ENCODE assay signal across 15 cellular contexts in the genomic region with DNA sequence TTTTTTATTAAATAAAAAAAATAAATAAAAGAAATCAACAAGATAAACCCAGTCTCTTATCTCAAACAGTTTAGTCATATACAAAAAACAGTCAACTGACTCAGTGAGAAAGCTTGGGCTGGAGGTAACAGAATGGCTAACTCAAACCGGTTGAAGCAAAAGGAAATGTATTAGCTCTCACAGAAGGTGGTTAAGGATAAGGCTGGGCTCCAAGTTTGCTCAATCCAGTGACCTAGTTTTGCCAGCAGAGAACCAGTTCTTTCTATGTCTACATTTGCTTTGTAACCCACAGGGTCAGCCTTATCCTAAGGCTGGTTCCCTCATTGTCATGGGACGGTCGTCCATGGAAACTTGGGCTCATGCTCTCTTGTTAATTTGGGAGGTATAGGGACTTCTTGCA.
A peak's percentile ranks its signal among the peaks of the same experiment; 100 is the strongest.
DNase-seq lines count a peak whose midpoint lies in the region; ATAC-seq lines count a peak whose summit lies in the region.
"Had no signal": no experiment of that assay in that cellular context is flagged by ENCODE, and none has a peak within 500 bp of the region (broad histone marks: within the 10 kb centered on the region; RNA-seq: fewer than 3 reads in every experiment).

No MANE protein-coding gene starts in this region.

- no peaks in the 10 kb centered on the region for H3K27me3 ChIP-seq in CD4-positive, alpha-beta memory T cell (ENCODE audit: insufficient read depth, low read length)
- H3K27me3 ChIP-seq: BLaER1 had no signal

- H3K27me3 Mint-ChIP-seq in activated T-helper 1 cell treated with anti-CD3 and anti-CD28 coated beads, Interleukin-12 subunit alpha, Interleukin-12 subunit beta, Interleukin-2, Interleukin-4 antibody, amounts not matched to agents 30 ng/mL and 10 ng/mL and 1 ng/mL, durations not matched to agents 14 hours and 24 hours and 36 hours (ENCODE audit: insufficient read depth) = no peaks in the 10 kb centered on the region
- no peaks in the 10 kb centered on the region for H3K27me3 Mint-ChIP-seq in CD4-positive, alpha-beta memory T cell

- H3K9me3 ChIP-seq in CD4-positive, alpha-beta memory T cell (ENCODE audit: control insufficient read depth in 1 of 2, low read length in 2 of 2) = no peaks in the 10 kb centered on the region
- H3K9me3 ChIP-seq: BLaER1 had no signal

- no peaks in the 10 kb centered on the region for H3K36me3 ChIP-seq in CD4-positive, alpha-beta memory T cell (ENCODE audit: insufficient read depth, low read length)
- H3K36me3 ChIP-seq: BLaER1 had no signal

- no peaks in the 10 kb centered on the region for H3K36me3 Mint-ChIP-seq in activated T-helper 1 cell treated with anti-CD3 and anti-CD28 coated beads, Interleukin-12 subunit alpha, Interleukin-12 subunit beta, Interleukin-2, Interleukin-4 antibody, amounts not matched to agents 30 ng/mL and 10 ng/mL and 1 ng/mL, durations not matched to agents 14 hours and 24 hours and 36 hours (ENCODE audit: low read depth)
- H3K36me3 Mint-ChIP-seq in CD4-positive, alpha-beta memory T cell = peaks cover 37 to 45% of the 10 kb centered on the region in 2 donors

- CTCF ChIA-PET in CD4-positive, alpha-beta memory T cell (lab: Charles Lee; ENCODE audit: partially characterized antibody) = interaction anchor here (0.9 kb wide), 1 partner anchor 32 kb away, joined by 3 read pairs; no protein-coding TSS in a partner anchor

- intact Hi-C loops in Right ventricle myocardium superior (cut with DNase I) = no loop called here
- intact Hi-C loops in left cardiac atrium (cut with DNase I) = no loop called here
- intact Hi-C loops in activated T-helper 1 cell treated with anti-CD3 and anti-CD28 coated beads, Interleukin-12 subunit alpha, Interleukin-12 subunit beta, Interleukin-2, Interleukin-4 antibody, amounts not matched to agents 30 ng/mL and 10 ng/mL and 1 ng/mL, durations not matched to agents 14 hours and 24 hours and 36 hours (cut with micrococcal nuclease) = no loop called here
- intact Hi-C loops in CD4-positive, alpha-beta memory T cell (cut with micrococcal nuclease) = no loop called here

- no peak overlapping the region for H3K27ac Mint-ChIP-seq in activated T-helper 1 cell treated with anti-CD3 and anti-CD28 coated beads, Interleukin-12 subunit alpha, Interleukin-12 subunit beta, Interleukin-2, Interleukin-4 antibody, amounts not matched to agents 30 ng/mL and 10 ng/mL and 1 ng/mL, durations not matched to agents 14 hours and 24 hours and 36 hours
- no peak overlapping the region for H3K27ac Mint-ChIP-seq in CD4-positive, alpha-beta memory T cell

- POLR2A ChIA-PET in CD4-positive, alpha-beta memory T cell (lab: Charles Lee; ENCODE audit: partially characterized antibody) = no interaction called here

- no peak overlapping the region for H3K4me3 Mint-ChIP-seq in activated T-helper 1 cell treated with anti-CD3 and anti-CD28 coated beads, Interleukin-12 subunit alpha, Interleukin-12 subunit beta, Interleukin-2, Interleukin-4 antibody, amounts not matched to agents 30 ng/mL and 10 ng/mL and 1 ng/mL, durations not matched to agents 14 hours and 24 hours and 36 hours
- no peak overlapping the region for H3K4me3 Mint-ChIP-seq in CD4-positive, alpha-beta memory T cell

- ATAC-seq in Right ventricle myocardium superior (ENCODE audit: poor library complexity) = peak; percentile 10
- no peak for ATAC-seq in left cardiac atrium
- peak; percentile 75 for ATAC-seq in left lobe of liver
- ATAC-seq in esophagus mucosa = no peak
- ATAC-seq: HCT116 had no signal

- DNase-seq in Right ventricle myocardium superior (no peak), left cardiac atrium (no peak), cerebellar nuclear complex (lab: John Stamatoyannopoulos, UW) (peak; percentile 28 to 91), left lobe of liver (ENCODE audit: low spot score) (no peak), middle frontal gyrus (ENCODE audit: extremely low spot score, low spot score) (no peak)
- DNase-seq in activated T-helper 1 cell treated with anti-CD3 and anti-CD28 coated beads, Interleukin-12 subunit alpha, Interleukin-12 subunit beta, Interleukin-2, Interleukin-4 antibody, amounts not matched to agents 30 ng/mL and 10 ng/mL and 1 ng/mL, durations not matched to agents 14 hours and 24 hours and 36 hours (ENCODE audit: low spot score) = no peak
- no peak for DNase-seq in CD4-positive, alpha-beta memory T cell
- DNase-seq: AML-193, Calu3, DMS 273 treated with DMSO at 0.1 percent for 48 hours, GM23248 had no signal

- no peaks in the 10 kb centered on the region for H3K4me1 Mint-ChIP-seq in activated T-helper 1 cell treated with anti-CD3 and anti-CD28 coated beads, Interleukin-12 subunit alpha, Interleukin-12 subunit beta, Interleukin-2, Interleukin-4 antibody, amounts not matched to agents 30 ng/mL and 10 ng/mL and 1 ng/mL, durations not matched to agents 14 hours and 24 hours and 36 hours (ENCODE audit: low read depth)
- H3K4me1 Mint-ChIP-seq in CD4-positive, alpha-beta memory T cell = no peaks in the 10 kb centered on the region

- no peaks in the 10 kb centered on the region for H3K9me3 Mint-ChIP-seq in activated T-helper 1 cell treated with anti-CD3 and anti-CD28 coated beads, Interleukin-12 subunit alpha, Interleukin-12 subunit beta, Interleukin-2, Interleukin-4 antibody, amounts not matched to agents 30 ng/mL and 10 ng/mL and 1 ng/mL, durations not matched to agents 14 hours and 24 hours and 36 hours
- H3K9me3 Mint-ChIP-seq in CD4-positive, alpha-beta memory T cell = no peaks in the 10 kb centered on the region

- no peak overlapping the region for H3K27ac ChIP-seq in CD4-positive, alpha-beta memory T cell (ENCODE audit: low read depth, low read length)
- H3K27ac ChIP-seq: 22Rv1, BLaER1, GM23248 had no signal

- no peak overlapping the region for H3K4me3 ChIP-seq in CD4-positive, alpha-beta memory T cell (ENCODE audit: low read length in 2 of 2)
- H3K4me3 ChIP-seq: BLaER1, GM23248 had no signal

- H3K4me1 ChIP-seq in CD4-positive, alpha-beta memory T cell (ENCODE audit: insufficient read depth, low read length) = no peaks in the 10 kb centered on the region
- H3K4me1 ChIP-seq: BLaER1 had no signal

Comparison
In these comparisons a context has a peak if more than half of its experiments do, and no peak if none do; other contexts are left out.
1. ATAC-seq: peak in Right ventricle myocardium superior (single experiment) and left lobe of liver (single experiment); none in left cardiac atrium (0 of 2) and esophagus mucosa (single experiment).
2. DNase-seq: peak in cerebellar nuclear complex (2 of 2); none in Right ventricle myocardium superior (single experiment), left cardiac atrium (single experiment), left lobe of liver (single experiment), activated T-helper 1 cell treated with anti-CD3 and anti-CD28 coated beads, Interleukin-12 subunit alpha, Interleukin-12 subunit beta, Interleukin-2, Interleukin-4 antibody, amounts not matched to agents 30 ng/mL and 10 ng/mL and 1 ng/mL, durations not matched to agents 14 hours and 24 hours and 36 hours (single experiment), middle frontal gyrus (single experiment) and CD4-positive, alpha-beta memory T cell (0 of 5).